13 cellular contexts compared by ENCODE assay signal in genomic region chr14:65193891-65194290, GRCh38.
"Had no signal": no experiment of that assay in that cellular context is flagged by ENCODE, and none has a peak within 500 bp of the region (broad histone marks: within the 10 kb centered on the region; RNA-seq: fewer than 3 reads in every experiment).

No MANE protein-coding gene starts in this region.

- H3K9me3 ChIP-seq: heart left ventricle, psoas muscle, upper lobe of left lung, uterus had no signal

- H3K9ac ChIP-seq: parathyroid adenoma had no signal

- H3K79me2 ChIP-seq: parathyroid adenoma had no signal

- H3K4me3 Mint-ChIP-seq: naive thymus-derived CD4-positive, alpha-beta T cell; nephron progenitor cell had no signal

- H3K4me1 ChIP-seq: heart left ventricle, parathyroid adenoma, psoas muscle, upper lobe of left lung, uterus had no signal

- H3K27ac ChIP-seq: heart left ventricle, parathyroid adenoma, psoas muscle, upper lobe of left lung, uterus had no signal

- H3K36me3 ChIP-seq: heart left ventricle, upper lobe of left lung, uterus had no signal

- H2AFZ ChIP-seq: parathyroid adenoma had no signal

- ATAC-seq: esophagus mucosa; heart left ventricle; naive thymus-derived CD4-positive, alpha-beta T cell; psoas muscle; sciatic nerve had no signal

- H3K27me3 ChIP-seq: upper lobe of left lung, uterus had no signal

- H3K27ac Mint-ChIP-seq: naive thymus-derived CD4-positive, alpha-beta T cell; nephron progenitor cell had no signal

- DNase-seq: effector memory CD4-positive, alpha-beta T cell; heart left ventricle; hippocampal formation; naive thymus-derived CD4-positive, alpha-beta T cell; nephron progenitor cell; psoas muscle; stimulated activated CD4-positive, alpha-beta T cell treated with anti-CD3 and anti-CD28 coated beads, Interleukin-12 subunit alpha, Interleukin-12 subunit beta, amount 100 ng/mL, for 4 hours; stimulated activated naive CD4-positive, alpha-beta T cell treated with Interleukin-2 at 50 U/mL for 16 hours; upper lobe of left lung; uterus had no signal

- H3K4me3 ChIP-seq: heart left ventricle, psoas muscle, upper lobe of left lung, uterus had no signal

- H3K9me3 Mint-ChIP-seq: nephron progenitor cell had no signal

- H3K4me1 Mint-ChIP-seq: nephron progenitor cell had no signal
